ENCODE assay signal across 14 cellular contexts in the genomic region with DNA sequence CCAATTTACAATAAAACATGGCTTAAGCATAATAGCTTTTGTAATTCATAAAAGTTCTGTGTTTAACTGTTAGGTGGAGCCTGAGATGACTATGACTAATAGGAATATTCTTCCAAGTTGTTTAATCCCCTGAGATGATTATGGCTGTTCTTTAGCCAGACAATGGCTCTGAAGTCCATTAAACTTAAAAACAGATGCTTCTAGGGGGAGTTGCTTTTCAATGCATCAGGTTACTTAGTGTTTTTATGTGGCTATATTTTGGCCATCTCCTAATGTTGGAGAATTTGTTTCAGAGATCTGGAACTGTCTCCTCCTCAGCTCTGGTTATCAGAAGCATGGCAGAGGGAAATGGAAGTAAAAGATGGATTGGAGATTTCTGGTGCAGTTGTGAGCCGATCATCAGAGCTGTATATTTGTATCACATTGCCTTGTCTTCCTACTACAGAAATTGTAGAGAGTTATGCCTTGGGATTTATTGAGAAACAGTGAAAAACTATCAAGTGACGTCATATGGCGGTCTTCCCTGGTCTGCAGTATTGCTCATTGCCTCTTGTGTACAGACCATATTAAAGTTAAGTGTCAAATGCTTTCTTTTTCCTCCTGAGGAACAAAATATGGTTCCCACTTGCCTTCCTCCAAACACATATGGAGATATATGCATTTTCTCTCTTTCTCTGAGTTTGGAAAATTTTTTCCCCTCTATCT. TPM values are rescaled to one million over a fixed set of nuclear protein-coding genes. Genes with fewer than 3 reads are reported as not detected.
A peak's percentile ranks its signal among the peaks of the same experiment; 100 is the strongest.
DNase-seq lines count a peak whose midpoint lies in the region; ATAC-seq, FAIRE-seq and TF ChIP-seq lines count a peak whose summit lies in the region.
"Had no signal": no experiment of that assay in that cellular context is flagged by ENCODE, and none has a peak within 500 bp of the region (broad histone marks: within the 10 kb centered on the region; RNA-seq: fewer than 3 reads in every experiment).

No MANE protein-coding gene starts in this region.

- intact Hi-C loops in Right ventricle myocardium inferior (cut with DNase I) (no loop called here), cardiac septum (cut with DNase I) (loop anchor here (5.0 kb wide), 1 partner anchor 43 kb away; no protein-coding TSS in a partner anchor), left lung (cut with DNase I) (no loop called here), aorta (cut with DNase I) (no loop called here)

- H3K79me2 ChIP-seq in neural progenitor cell (ENCODE audit: low read depth) = no peaks in the 10 kb centered on the region

- no peak overlapping the region for H3K9ac ChIP-seq in neural progenitor cell

- no peak overlapping the region for H3K27ac Mint-ChIP-seq in neural progenitor cell
- H3K27ac Mint-ChIP-seq: activated naive CD8-positive, alpha-beta T cell treated with anti-CD3 and anti-CD28 coated beads, Interleukin-2, amount 10 ng/mL, durations not matched to agents 7 days and 5 days; natural killer cell had no signal

- H4K20me1 ChIP-seq in neural progenitor cell (ENCODE audit: low read depth) = no peaks in the 10 kb centered on the region

- H3K36me3 ChIP-seq in left lung (peaks cover 0 to 2% of the 10 kb centered on the region in 2 donors), aorta (ENCODE audit: control insufficient read depth in 1 of 2, insufficient read depth in 2 of 2, low read length in 1 of 2) (no peaks in the 10 kb centered on the region), neural progenitor cell (no peaks in the 10 kb centered on the region)

- H3K27me3 ChIP-seq in left lung (no peaks in the 10 kb centered on the region), aorta (ENCODE audit: control insufficient read depth in 1 of 2, insufficient read depth in 2 of 2, low read length in 1 of 2) (no peaks in the 10 kb centered on the region), neural progenitor cell (no peaks in the 10 kb centered on the region)

- H2AFZ ChIP-seq in neural progenitor cell (replicated peaks) = no peak overlapping the region

- H3K4me1 ChIP-seq in left lung (peaks cover 9 to 23% of the 10 kb centered on the region in 2 donors), aorta (ENCODE audit: control insufficient read depth in 1 of 2, insufficient read depth in 2 of 2, low read length in 2 of 2) (no peaks in the 10 kb centered on the region), neural progenitor cell (peaks cover 13% of the 10 kb centered on the region)

- WGBS in aorta, 2 donors = 95 to 99% methylated on average over 3 of the region's 3 CpGs

- no peaks in the 10 kb centered on the region for H3K27me3 Mint-ChIP-seq in neural progenitor cell (ENCODE audit: insufficient read depth, low read depth)

- ATAC-seq in Right ventricle myocardium inferior (peak; percentile 69), left lung (peak; percentile 14), aorta (ENCODE audit: low FRiP score) (peak; percentile 80), GM21717 (IDR thresholded peaks at IDR 0.05; ENCODE audit: unreplicated experiment) (no peak)
- ATAC-seq: natural killer cell; stimulated activated naive CD8-positive, alpha-beta T cell treated with anti-CD3 and anti-CD28 coated beads, Interleukin-15, Interleukin-2, amounts not matched to agents 100 U/mL and 50 U/mL, for 24 hours had no signal

- H3K4me3 Mint-ChIP-seq in neural progenitor cell = no peak overlapping the region
- H3K4me3 Mint-ChIP-seq: activated naive CD8-positive, alpha-beta T cell treated with anti-CD3 and anti-CD28 coated beads, Interleukin-2, amount 10 ng/mL, durations not matched to agents 7 days and 5 days; natural killer cell had no signal

- TF ChIP-seq CTCF in left lung (IDR thresholded peaks at IDR 0.05) = no peak
- no peak for TF ChIP-seq CTCF in neural progenitor cell (IDR thresholded peaks at IDR 0.05)

- H3K27ac ChIP-seq in left lung (peak overlapping the region in 1 of 2 donors; percentile 14), aorta (ENCODE audit: low read depth in 1 of 2, low read length in 2 of 2) (no peak overlapping the region), neural progenitor cell (no peak overlapping the region)

- no peaks in the 10 kb centered on the region for H3K4me1 Mint-ChIP-seq in neural progenitor cell

- FAIRE-seq in endometrium (lab: Jason Lieb, UNC) = peak; percentile 29
- FAIRE-seq: A204.1 had no signal

- H3K4me2 ChIP-seq in neural progenitor cell = no peak overlapping the region

- H3K9me3 ChIP-seq in left lung (no peaks in the 10 kb centered on the region), aorta (ENCODE audit: control insufficient read depth, low read length) (no peaks in the 10 kb centered on the region), neural progenitor cell (ENCODE audit: low read depth) (no peaks in the 10 kb centered on the region)

- no peak overlapping the region for H3K4me3 ChIP-seq in left lung
- H3K4me3 ChIP-seq in aorta (ENCODE audit: low read length in 2 of 2) = no peak overlapping the region
- no peak overlapping the region for H3K4me3 ChIP-seq in neural progenitor cell

- H3F3A ChIP-seq in neural progenitor cell (ENCODE audit: low read depth) = no peaks in the 10 kb centered on the region

- no peaks in the 10 kb centered on the region for H3K9me3 Mint-ChIP-seq in neural progenitor cell
- H3K9me3 Mint-ChIP-seq: activated naive CD8-positive, alpha-beta T cell treated with anti-CD3 and anti-CD28 coated beads, Interleukin-2, amount 10 ng/mL, durations not matched to agents 7 days and 5 days; natural killer cell had no signal

- no peaks in the 10 kb centered on the region for H3K36me3 Mint-ChIP-seq in neural progenitor cell
- H3K36me3 Mint-ChIP-seq: activated naive CD8-positive, alpha-beta T cell treated with anti-CD3 and anti-CD28 coated beads, Interleukin-2, amount 10 ng/mL, durations not matched to agents 7 days and 5 days; natural killer cell had no signal

- no peak for DNase-seq in Right ventricle myocardium inferior (ENCODE audit: missing footprints)
- DNase-seq in cardiac septum (ENCODE audit: low spot score) = no peak
- DNase-seq in left lung = no peak
- no peak for DNase-seq in aorta
- no peak for DNase-seq in neural progenitor cell (ENCODE audit: low spot score)
- no peak for DNase-seq in DMS53 treated with DMSO at 0.1 percent for 48 hours (lab: John Stamatoyannopoulos, UW; ENCODE audit: unreplicated experiment)
- DNase-seq: activated naive CD8-positive, alpha-beta T cell treated with anti-CD3 and anti-CD28 coated beads, Interleukin-2, amount 10 ng/mL, durations not matched to agents 7 days and 5 days; effector CD8-positive, alpha-beta T cell; natural killer cell; NCI-H1694 treated with DMSO at 0.1 percent for 48 hours; stimulated activated naive CD8-positive, alpha-beta T cell treated with anti-CD3 and anti-CD28 coated beads, Interleukin-15, Interleukin-2, amounts not matched to agents 100 U/mL and 50 U/mL, for 24 hours had no signal

RNA-seq across cellular contexts. Expression of a gene that starts 29.7 kb away (rescaled TPM):
- total RNA-seq in Right ventricle myocardium inferior (23.2 TPM), cardiac septum (37.8 TPM), left lung (100 to 1,000 TPM in 1 of 2 donors, 10 to 100 TPM in 1; 88.8 to 106 TPM), aorta (10 to 100 TPM; 39.1 to 50.2 TPM), neural progenitor cell (ENCODE audit: low replicate concordance) (0.87 and 1.1 TPM in 2 replicates)
- 1 to 10 TPM; 4.3 to 9.9 TPM for polyA plus RNA-seq in aorta
- total RNA-seq: activated naive CD8-positive, alpha-beta T cell treated with anti-CD3 and anti-CD28 coated beads, Interleukin-2, amount 10 ng/mL, durations not matched to agents 7 days and 5 days had no signal

Comparison
In these comparisons a context has a peak if more than half of its experiments do, and no peak if none do; other contexts are left out.
1. RNA of a gene that starts 29.7 kb away (total RNA-seq): 88.8 to 106 TPM in left lung, 39.1 to 50.2 TPM in aorta, 37.8 TPM in cardiac septum (single experiment) and 23.2 TPM in Right ventricle myocardium inferior (single experiment); 0.87 to 1.1 TPM in neural progenitor cell; every median in the first group is over 10 times any median in the second.